In genomic region chr21:26191609-26192008, GRCh38 we compare ENCODE assay signal across 31 cellular contexts. TPM values are rescaled to one million over a fixed set of nuclear protein-coding genes. Genes with fewer than 3 reads are reported as not detected.
DNase-seq lines count a peak whose midpoint lies in the region; ATAC-seq and TF ChIP-seq lines count a peak whose summit lies in the region.
"Had no signal": no experiment of that assay in that cellular context is flagged by ENCODE, and none has a peak within 500 bp of the region (broad histone marks: within the 10 kb centered on the region; RNA-seq: fewer than 3 reads in every experiment).

No MANE protein-coding gene starts in this region.

- H3K4me3 Mint-ChIP-seq in glutamatergic neuron (ENCODE audit: unreplicated experiment): no peak overlapping the region
- H3K4me3 Mint-ChIP-seq: B cell; CD14-positive monocyte; CD4-positive, alpha-beta memory T cell; CD4-positive, alpha-beta T cell; CD4-positive, CD25-positive, alpha-beta regulatory T cell; CD8-positive, alpha-beta memory T cell; CD8-positive, alpha-beta T cell had no signal

- no peaks in the 10 kb centered on the region for H3K9me3 ChIP-seq in HEK293 (ENCODE audit: control insufficient read depth, insufficient read depth, low read depth, low read length)
- H3K9me3 ChIP-seq: A549, BLaER1, Caco-2 had no signal

- H3K4me3 ChIP-seq in HEK293 (ENCODE audit: low read depth, low read length): no peak overlapping the region
- H3K4me3 ChIP-seq: A549; BLaER1; BLaER1 treated with 17β-estradiol and CSF1 and Interleukin-3, amounts not matched to agents 10 nM and 100 nM had no signal

- peaks cover 9% of the 10 kb centered on the region for H3K4me1 Mint-ChIP-seq in glutamatergic neuron (ENCODE audit: low read depth, unreplicated experiment)
- H3K4me1 Mint-ChIP-seq: B cell; CD14-positive monocyte; CD4-positive, alpha-beta memory T cell; CD4-positive, CD25-positive, alpha-beta regulatory T cell; CD8-positive, alpha-beta memory T cell had no signal

- no peaks in the 10 kb centered on the region for H3K27me3 Mint-ChIP-seq in glutamatergic neuron (ENCODE audit: unreplicated experiment)
- H3K27me3 Mint-ChIP-seq: B cell; CD4-positive, alpha-beta T cell; CD8-positive, alpha-beta memory T cell had no signal

- H3K27ac ChIP-seq in HEK293 (ENCODE audit: extremely low read depth, low read depth, low read length): no peak overlapping the region
- H3K27ac ChIP-seq: 22Rv1; A549; BLaER1; BLaER1 treated with 17β-estradiol and CSF1 and Interleukin-3, amounts not matched to agents 10 nM and 100 nM; C4-2B had no signal

- no peaks in the 10 kb centered on the region for H3K4me1 ChIP-seq in HEK293 (ENCODE audit: control insufficient read depth, insufficient read depth, low read length)
- H3K4me1 ChIP-seq: A549, Caco-2 had no signal

- TF ChIP-seq CTCF in HEK293 (tag by site-specific recombination; IDR thresholded peaks at IDR 0.05) (no peak), glutamatergic neuron (IDR thresholded peaks at IDR 0.05; ENCODE audit: partially characterized antibody, unreplicated experiment) (no peak)

- peak overlapping the region; percentile 44 for H3K27ac Mint-ChIP-seq in glutamatergic neuron (ENCODE audit: unreplicated experiment)
- H3K27ac Mint-ChIP-seq: B cell; CD4-positive, alpha-beta memory T cell; CD4-positive, alpha-beta T cell; CD4-positive, CD25-positive, alpha-beta regulatory T cell; CD8-positive, alpha-beta memory T cell; CD8-positive, alpha-beta T cell had no signal

- POLR2A ChIA-PET in HEK293 (lab: Yijun Ruan, JAX): no interaction called here

- CTCF ChIA-PET in HEK293 (lab: Yijun Ruan, JAX): no interaction called here

- H3K36me3 ChIP-seq in HEK293 (ENCODE audit: control insufficient read depth in 2 of 2, insufficient read depth in 1 of 2, low read length in 2 of 2): no peaks in the 10 kb centered on the region
- H3K36me3 ChIP-seq: BE2C; BLaER1; BLaER1 treated with 17β-estradiol and CSF1 and Interleukin-3, amounts not matched to agents 10 nM and 100 nM had no signal

- no peak for DNase-seq in glutamatergic neuron
- DNase-seq in NCI-H526 treated with DMSO at 0.1 percent for 48 hours (lab: John Stamatoyannopoulos, UW): no peak
- DNase-seq: 8988T; ACHN; AML-193; BE2C; C1 segment of cervical spinal cord; Caco-2; Calu3; CD4-positive, alpha-beta memory T cell; CD4-positive, alpha-beta T cell; CD4-positive, CD25-positive, alpha-beta regulatory T cell; CD8-positive, alpha-beta memory T cell; CD8-positive, alpha-beta T cell; COR-L47; DMS 273 treated with DMSO at 0.1 percent for 48 hours; DMS153; DMS53; DMS79; DMS79 treated with DMSO at 0.1 percent for 48 hours; DND-41; EL had no signal

- ATAC-seq in GM18520 (IDR thresholded peaks at IDR 0.05; ENCODE audit: unreplicated experiment): no peak
- ATAC-seq: A549; CD8-positive, alpha-beta T cell had no signal

- peaks cover 5% of the 10 kb centered on the region for H3K9me3 Mint-ChIP-seq in glutamatergic neuron (ENCODE audit: unreplicated experiment)
- H3K9me3 Mint-ChIP-seq: CD4-positive, alpha-beta T cell; CD8-positive, alpha-beta T cell had no signal

- H3K36me3 Mint-ChIP-seq in glutamatergic neuron (ENCODE audit: unreplicated experiment): no peaks in the 10 kb centered on the region
- H3K36me3 Mint-ChIP-seq: CD14-positive monocyte; CD4-positive, alpha-beta memory T cell; CD4-positive, CD25-positive, alpha-beta regulatory T cell; CD8-positive, alpha-beta memory T cell; CD8-positive, alpha-beta T cell had no signal

TF ChIP-seq in HEK293, 187 proteins besides CTCF, POLR2A, EP300 and RAD21 (continues in another document):
- TF ChIP-seq ZNF510 (tag by site-specific recombination; IDR thresholded peaks at IDR 0.05; ENCODE audit: insufficient replicate concordance) (no peak), ZBTB26 (tag by site-specific recombination; optimal IDR thresholded peaks at IDR 0.05) (no peak), TSHZ1 (tag by site-specific recombination; IDR thresholded peaks at IDR 0.05; ENCODE audit: borderline replicate concordance) (no peak), HOXD13 (CRISPR knock-in tag; IDR thresholded peaks at IDR 0.05; ENCODE audit: borderline replicate concordance) (no peak), ZNF677 (tag by site-specific recombination; IDR thresholded peaks at IDR 0.05) (peak; percentile 51; the same call in 1 of the 2 replicates), ZBTB11 (tag by site-specific recombination; conservative IDR thresholded peaks at IDR 0.05; ENCODE audit: low read depth) (no peak), ZBTB17 (tag by site-specific recombination; IDR thresholded peaks at IDR 0.05) (peak; percentile 60; the same call in 1 of the 2 replicates), PRDM4 (tag by site-specific recombination; IDR thresholded peaks at IDR 0.05) (no peak), ZNF48 (tag by site-specific recombination; IDR thresholded peaks at IDR 0.05) (no peak)

RNA-seq across cellular contexts. Expression of gene APP, which starts 21.0 kb away (rescaled TPM):
- total RNA-seq in glutamatergic neuron (ENCODE audit: unreplicated experiment): 735 TPM
